9 cellular contexts compared by ENCODE assay signal in genomic region chr6:42727627-42728026, GRCh38. TPM values are rescaled to one million over a fixed set of nuclear protein-coding genes. Genes with fewer than 3 reads are reported as not detected.
DNase-seq lines count a peak whose midpoint lies in the region; ATAC-seq, FAIRE-seq and TF ChIP-seq lines count a peak whose summit lies in the region.
"Had no signal": no experiment of that assay in that cellular context is flagged by ENCODE, and none has a peak within 500 bp of the region (broad histone marks: within the 10 kb centered on the region; RNA-seq: fewer than 3 reads in every experiment).

No MANE protein-coding gene starts in this region.

- peak overlapping the region; percentile 99 for H4K5ac ChIP-seq in IMR-90 (ENCODE audit: low read depth, low read length)

- H4K20me1 ChIP-seq in IMR-90 (ENCODE audit: insufficient read depth, low read length) (no peaks in the 10 kb centered on the region), keratinocyte (ENCODE audit: control insufficient read depth, extremely low read depth, insufficient read depth, low read length) (no peaks in the 10 kb centered on the region), neural progenitor cell (ENCODE audit: low read depth) (no peaks in the 10 kb centered on the region)

- H3K4me2 ChIP-seq in IMR-90 (ENCODE audit: low read depth, low read length) (peak overlapping the region; percentile 90), keratinocyte (ENCODE audit: control insufficient read depth, extremely low read depth, insufficient read depth, low read depth, low read length) (peak overlapping the region; percentile 100), neural progenitor cell (no peak overlapping the region)
- H3K4me2 ChIP-seq: hepatocyte had no signal

- no peak for FAIRE-seq in keratinocyte (lab: Jason Lieb, UNC)
- FAIRE-seq: pancreas had no signal

- no peak for TF ChIP-seq RAD21 in IMR-90 (IDR thresholded peaks at IDR 0.05; ENCODE audit: low read length)

- 20% methylated on average over 3 of the region's 22 CpGs; no CpG with 5 or more reads in 1 of the 2 experiments for WGBS in IMR-90 (ENCODE audit: extremely low coverage in 2 of 2, insufficient read length in 1 of 2), 2 experiments
- 67 to 90% (median 70%) methylated on average over 18 to 22 of the region's 22 CpGs for WGBS in adrenal gland, 4 donors
- 66 to 79% (median 67%) methylated on average over 18 to 22 of the region's 22 CpGs for WGBS in stomach, 5 donors

- TF ChIP-seq EP300 in stomach (IDR thresholded peaks at IDR 0.05), result no peak

- H2BK120ac ChIP-seq in IMR-90 (ENCODE audit: low read depth, low read length), result peak overlapping the region; percentile 94

- H3K27me3 Mint-ChIP-seq in progenitor cell of endocrine pancreas, result no peaks in the 10 kb centered on the region
- H3K27me3 Mint-ChIP-seq in neural progenitor cell (ENCODE audit: insufficient read depth, low read depth), result peaks cover 5% of the 10 kb centered on the region

- H3K36me3 Mint-ChIP-seq in progenitor cell of endocrine pancreas (ENCODE audit: insufficient read depth), result no peaks in the 10 kb centered on the region
- no peaks in the 10 kb centered on the region for H3K36me3 Mint-ChIP-seq in neural progenitor cell

- peaks cover 0 to 9% of the 10 kb centered on the region in 2 experiments; a peak in 2 of 4 replicates for H3K79me1 ChIP-seq in IMR-90 (ENCODE audit: low read depth in 1 of 2, low read length in 2 of 2)

- H3K9me3 ChIP-seq in IMR-90 (ENCODE audit: control insufficient read depth, insufficient read depth, low read length) (no peaks in the 10 kb centered on the region), adrenal gland (replicated peaks in 1 of 3) (no peaks in the 10 kb centered on the region), keratinocyte (ENCODE audit: control insufficient read depth, low read depth, low read length) (no peaks in the 10 kb centered on the region), stomach (no peaks in the 10 kb centered on the region), neural progenitor cell (ENCODE audit: low read depth) (no peaks in the 10 kb centered on the region)
- H3K9me3 ChIP-seq: pancreas had no signal

- peak overlapping the region; percentile 97 for H3K14ac ChIP-seq in IMR-90 (replicated peaks; ENCODE audit: low read depth, low read length)

- TF ChIP-seq POLR2A in IMR-90 (IDR thresholded peaks at IDR 0.05; ENCODE audit: low read depth, low read length) (no peak), adrenal gland (IDR thresholded peaks at IDR 0.05) (no peak), stomach (IDR thresholded peaks at IDR 0.05) (no peak)

- H3K27ac ChIP-seq in IMR-90 (ENCODE audit: insufficient read depth, low read length) (peak overlapping the region; percentile 92), adrenal gland (peak overlapping the region in 3 of 5 donors; percentile 56 to 76 (median 65)), keratinocyte (ENCODE audit: control insufficient read depth, insufficient read depth, low read length) (no peak overlapping the region), stomach (peak overlapping the region; percentile 69 to 89 (median 88)), neural progenitor cell (no peak overlapping the region)
- H3K27ac ChIP-seq: hepatocyte had no signal

- H2AK9ac ChIP-seq in IMR-90 (replicated peaks; ENCODE audit: low read depth, low read length, poor library complexity), result peak overlapping the region; percentile 86

- H2AFZ ChIP-seq in IMR-90 (replicated peaks; ENCODE audit: low read length, poor library complexity) (peak overlapping the region; percentile 93), keratinocyte (ENCODE audit: control insufficient read depth, low read length) (peak overlapping the region; percentile 100), neural progenitor cell (replicated peaks) (no peak overlapping the region)
- H2AFZ ChIP-seq: hepatocyte had no signal

- H3K4me3 Mint-ChIP-seq in progenitor cell of endocrine pancreas (ENCODE audit: low read depth), result no peak overlapping the region
- no peak overlapping the region for H3K4me3 Mint-ChIP-seq in neural progenitor cell

- H3F3A ChIP-seq in neural progenitor cell (ENCODE audit: low read depth), result no peaks in the 10 kb centered on the region

- H3K27me3 ChIP-seq in IMR-90 (ENCODE audit: control insufficient read depth, insufficient read depth, low read length) (no peaks in the 10 kb centered on the region), adrenal gland (no peaks in the 10 kb centered on the region), keratinocyte (ENCODE audit: control insufficient read depth, extremely low read depth, insufficient read depth, low read length) (no peaks in the 10 kb centered on the region), stomach (no peaks in the 10 kb centered on the region), neural progenitor cell (no peaks in the 10 kb centered on the region)
- H3K27me3 ChIP-seq: hepatocyte, pancreas had no signal

- H3K9ac ChIP-seq in IMR-90 (ENCODE audit: low read depth, low read length) (peak overlapping the region; percentile 82), keratinocyte (ENCODE audit: control insufficient read depth, extremely low read depth, insufficient read depth, low read length) (no peak overlapping the region), neural progenitor cell (no peak overlapping the region)

- peak overlapping the region; percentile 71; the same call in 1 of the 2 replicates for H2AK5ac ChIP-seq in IMR-90 (ENCODE audit: low read depth, low read length)

- H3K4me1 Mint-ChIP-seq in progenitor cell of endocrine pancreas (ENCODE audit: low read depth) (no peaks in the 10 kb centered on the region), neural progenitor cell (peaks cover 2% of the 10 kb centered on the region)

- H3K4me3 ChIP-seq in IMR-90 (ENCODE audit: insufficient read depth, low read depth, low read length), result peak overlapping the region; percentile 43
- H3K4me3 ChIP-seq in adrenal gland, result no peak overlapping the region
- no peak overlapping the region for H3K4me3 ChIP-seq in keratinocyte (ENCODE audit: control insufficient read depth in 2 of 3, extremely low read depth in 1 of 3, insufficient read depth in 2 of 3, low read depth in 1 of 3, low read length in 3 of 3)
- H3K4me3 ChIP-seq in stomach, result peak overlapping the region; percentile 54 to 61 (median 60)
- no peak overlapping the region for H3K4me3 ChIP-seq in neural progenitor cell
- H3K4me3 ChIP-seq: hepatocyte had no signal

- no TSS peak for BruUV-seq in IMR-90 (replicated peaks; lab: Mats Ljungman, UMichigan)

- H3K27ac Mint-ChIP-seq in progenitor cell of endocrine pancreas (no peak overlapping the region), neural progenitor cell (no peak overlapping the region)

- in situ Hi-C loops in IMR-90 (cut with MboI; ENCODE audit: low sequenced_read_pairs), result no loop called here

- no peak overlapping the region for H3K56ac ChIP-seq in IMR-90 (ENCODE audit: extremely low read depth, insufficient read depth, low read length)

- peaks cover 9% of the 10 kb centered on the region for H3K4me1 ChIP-seq in IMR-90 (ENCODE audit: control insufficient read depth, insufficient read depth, low read length)
- peaks cover 7 to 19% of the 10 kb centered on the region in 2 donors for H3K4me1 ChIP-seq in adrenal gland (replicated peaks in 1 of 2)
- H3K4me1 ChIP-seq in keratinocyte (ENCODE audit: control insufficient read depth, extremely low read depth, insufficient read depth, low read length), result peaks cover 12% of the 10 kb centered on the region
- H3K4me1 ChIP-seq in stomach, result peaks cover 5 to 20% (median 8%) of the 10 kb centered on the region in 4 donors
- H3K4me1 ChIP-seq in neural progenitor cell, result no peaks in the 10 kb centered on the region
- H3K4me1 ChIP-seq: pancreas had no signal

- peaks cover 6% of the 10 kb centered on the region; the same call in 1 of the 2 replicates for H3K9me1 ChIP-seq in IMR-90 (ENCODE audit: insufficient read depth, low read length)
- H3K9me1 ChIP-seq in keratinocyte (ENCODE audit: control insufficient read depth, extremely low read depth, insufficient read depth, low read length), result no peaks in the 10 kb centered on the region

- dilution Hi-C loops in IMR-90 (cut with HindIII; ENCODE audit: low sequenced_read_pairs, unreplicated experiment) (no loop called here), keratinocyte (cut with MboI; ENCODE audit: extremely low pct_ligation_motif_present, low sequenced_read_pairs) (no loop called here)

- DNase-seq in IMR-90 (no peak), adrenal gland (peak in 1 of 7 donors; percentile 19), keratinocyte (ENCODE audit: low read depth, low spot score) (no peak), stomach (no peak), NCI-H2171 treated with DMSO at 0.1 percent for 48 hours (lab: John Stamatoyannopoulos, UW) (no peak), progenitor cell of endocrine pancreas (ENCODE audit: low spot score, unreplicated experiment) (no peak), neural progenitor cell (ENCODE audit: low spot score) (no peak)

- H3K18ac ChIP-seq in IMR-90 (ENCODE audit: low read depth, low read length), result peak overlapping the region; percentile 97

- peak overlapping the region; percentile 83 for H4K91ac ChIP-seq in IMR-90 (ENCODE audit: insufficient read depth, low read depth, low read length)

- H2BK20ac ChIP-seq in IMR-90 (ENCODE audit: low read depth, low read length), result peak overlapping the region; percentile 66

- H4K8ac ChIP-seq in IMR-90 (ENCODE audit: low read depth in 2 of 2, low read length in 2 of 2), result peak overlapping the region; percentile 68 to 99

- intact Hi-C loops in IMR-90 (cut with micrococcal nuclease) (loop anchor here (2.0 kb wide), 1 partner anchor 55 kb away; the partner anchor contains the start of gene BICRAL), adrenal gland (cut with DNase I) (loop anchor here in 1 of 2 donors (5.0 kb wide), 2 partner anchors 60 to 150 kb away; partner anchors contain the start of gene RPL7L1), stomach (cut with DNase I; ENCODE audit: low total_unique reads) (loop anchor here (10.0 kb wide), 1 partner anchor 63 kb away; no protein-coding TSS in a partner anchor)

- H3K4ac ChIP-seq in IMR-90 (ENCODE audit: low read depth, low read length), result peak overlapping the region; percentile 86

- TF ChIP-seq CTCF in IMR-90 (conservative IDR thresholded peaks at IDR 0.05; ENCODE audit: low read depth, low read length) (no peak), adrenal gland (IDR thresholded peaks at IDR 0.05) (no peak), keratinocyte (optimal IDR thresholded peaks at IDR 0.05 in 1 of 3, IDR thresholded peaks at IDR 0.05 in 1 of 3, conservative IDR thresholded peaks at IDR 0.05 in 1 of 3; ENCODE audit: extremely low read depth in 1 of 3, insufficient read depth in 2 of 3, low read length in 3 of 3) (no peak), stomach (IDR thresholded peaks at IDR 0.05) (no peak), progenitor cell of endocrine pancreas (IDR thresholded peaks at IDR 0.05; ENCODE audit: unreplicated experiment) (no peak), neural progenitor cell (IDR thresholded peaks at IDR 0.05) (no peak)

- CTCF ChIA-PET in IMR-90 (lab: Yijun Ruan, JAX), result interaction anchor here (0.6 to 2.3 kb wide), 2 partner anchors 76 to 146 kb away, joined by 3 to 9 read pairs; no protein-coding TSS in a partner anchor

- peak overlapping the region; percentile 87 for H2BK5ac ChIP-seq in IMR-90 (ENCODE audit: low read depth, low read length, poor library complexity, severe bottlenecking)

- no peaks in the 10 kb centered on the region for H3K79me2 ChIP-seq in keratinocyte (ENCODE audit: control insufficient read depth, insufficient read depth, low read length)
- no peaks in the 10 kb centered on the region for H3K79me2 ChIP-seq in neural progenitor cell (ENCODE audit: low read depth)
- H3K79me2 ChIP-seq: hepatocyte had no signal

- H3K36me3 ChIP-seq in IMR-90 (ENCODE audit: control insufficient read depth, insufficient read depth, low read length), result no peaks in the 10 kb centered on the region
- H3K36me3 ChIP-seq in adrenal gland (replicated peaks in 1 of 2), result no peaks in the 10 kb centered on the region
- no peaks in the 10 kb centered on the region for H3K36me3 ChIP-seq in keratinocyte (ENCODE audit: control insufficient read depth in 2 of 2, extremely low read depth in 1 of 2, insufficient read depth in 2 of 2, low read length in 2 of 2)
- H3K36me3 ChIP-seq in stomach, result peaks cover 0 to 1% (median under 1%) of the 10 kb centered on the region in 4 donors
- H3K36me3 ChIP-seq in neural progenitor cell, result no peaks in the 10 kb centered on the region
- H3K36me3 ChIP-seq: pancreas had no signal

- peak; percentile 26 for ATAC-seq in IMR-90 (ENCODE audit: low read depth)

- H3K9me3 Mint-ChIP-seq in progenitor cell of endocrine pancreas (ENCODE audit: low read depth) (no peaks in the 10 kb centered on the region), neural progenitor cell (no peaks in the 10 kb centered on the region)

- H3K23ac ChIP-seq in IMR-90 (ENCODE audit: low read depth, low read length), result peak overlapping the region; percentile 98

- POLR2A ChIA-PET in IMR-90 (lab: Charles Lee; ENCODE audit: unreplicated experiment), result interaction anchor here (0.6 kb wide), 1 partner anchor 55 kb away, joined by 3 read pairs; no protein-coding TSS in a partner anchor

- peak overlapping the region; percentile 93; the same call in 1 of the 3 replicates for H2BK15ac ChIP-seq in IMR-90 (ENCODE audit: low read depth, low read length)

RNA-seq across cellular contexts. Expression of gene PRPH2, which starts 5.2 kb away (rescaled TPM):
- 0.83 and 1.1 TPM in 2 replicates for total RNA-seq in IMR-90 (2012; rRNA removed)
- 0.90 and 1.0 TPM in 2 replicates for polyA plus RNA-seq in IMR-90 (2012; rRNA removed)
- 0.52 and 0.59 TPM in 2 replicates for polyA plus RNA-seq in IMR-90 (2012; cell fraction: cytosol; rRNA removed)
- polyA plus RNA-seq in IMR-90 (2012; cell fraction: nucleus; rRNA removed; ENCODE audit: low replicate concordance), result 1.2 and 1.9 TPM in 2 replicates
- 1 to 10 TPM in 4 of 8 donors, under 1 TPM in 3, not detected in 1; 0.48 to 2.5 (median 1.3) TPM for total RNA-seq in adrenal gland
- polyA plus RNA-seq in adrenal gland, result under 1 TPM; 0.47 to 0.97 (median 0.84) TPM
- 0.01 to 0.05 TPM in 2 of 3 replicates, not detected in the other for polyA plus RNA-seq in keratinocyte
- polyA plus RNA-seq in keratinocyte (2011; ENCODE audit: low read depth), result not detected
- polyA plus RNA-seq in keratinocyte (2011; cell fraction: cytosol; rRNA removed), result 0.03 TPM in 1 of 2 replicates, not detected in the other
- not detected in 2 replicates for polyA plus RNA-seq in keratinocyte (2011; cell fraction: nucleus; rRNA removed)
- polyA plus RNA-seq in keratinocyte (2012; ENCODE audit: low replicate concordance), result 0.08 TPM in 1 of 2 replicates, not detected in the other
- polyA minus RNA-seq in keratinocyte, result not detected in 3 replicates
- not detected for polyA minus RNA-seq in keratinocyte (2011; cell fraction: cytosol; rRNA and poly(A)+ RNA removed)
- polyA minus RNA-seq in keratinocyte (2011; cell fraction: nucleus; rRNA and poly(A)+ RNA removed), result not detected in 2 replicates
- 1 to 10 TPM in 2 of 5 donors, under 1 TPM in 1, not detected in 2; 0.43 to 4.0 (median 1.2) TPM for total RNA-seq in stomach
- under 1 TPM; 0.38 to 0.92 (median 0.75) TPM for polyA plus RNA-seq in stomach
- 0.13 TPM in 1 of 2 replicates, not detected in the other for total RNA-seq in progenitor cell of endocrine pancreas
- 0.06 TPM in 1 of 2 replicates, not detected in the other for total RNA-seq in neural progenitor cell (ENCODE audit: low replicate concordance)
- total RNA-seq: hepatocyte had no signal
- polyA plus RNA-seq: hepatocyte had no signal

RNA-seq across cellular contexts. Expression of gene TBCC, which starts 18.3 kb away (rescaled TPM):
- 32.6 and 33.9 TPM in 2 replicates for total RNA-seq in IMR-90 (2012; rRNA removed)
- 20.2 and 23.0 TPM in 2 replicates for polyA plus RNA-seq in IMR-90 (2012; rRNA removed)
- 15.0 and 20.0 TPM in 2 replicates for polyA plus RNA-seq in IMR-90 (2012; cell fraction: cytosol; rRNA removed)
- polyA plus RNA-seq in IMR-90 (2012; cell fraction: nucleus; rRNA removed; ENCODE audit: low replicate concordance), result 8.4 and 10.7 TPM in 2 replicates
- 10 to 100 TPM; 19.5 to 44.8 (median 28.0) TPM for total RNA-seq in adrenal gland
- polyA plus RNA-seq in adrenal gland, result 10 to 100 TPM; 15.7 to 33.1 (median 29.9) TPM
- polyA plus RNA-seq in keratinocyte, result 14.1 to 18.8 TPM (median 16.7 TPM) in 3 replicates
- 7.7 TPM for polyA plus RNA-seq in keratinocyte (2011; ENCODE audit: low read depth)
- polyA plus RNA-seq in keratinocyte (2011; cell fraction: cytosol; rRNA removed), result 12.2 and 12.8 TPM in 2 replicates
- polyA plus RNA-seq in keratinocyte (2011; cell fraction: nucleus; rRNA removed), result 21.2 and 24.7 TPM in 2 replicates
- 11.4 and 16.6 TPM in 2 replicates for polyA plus RNA-seq in keratinocyte (2012; ENCODE audit: low replicate concordance)
- 7.4 to 15.6 TPM (median 7.6 TPM) in 3 replicates for polyA minus RNA-seq in keratinocyte
- 12.5 TPM for polyA minus RNA-seq in keratinocyte (2011; cell fraction: cytosol; rRNA and poly(A)+ RNA removed)
- 6.9 and 8.9 TPM in 2 replicates for polyA minus RNA-seq in keratinocyte (2011; cell fraction: nucleus; rRNA and poly(A)+ RNA removed)
- total RNA-seq in stomach, result 10 to 100 TPM; 14.2 to 33.0 (median 15.2) TPM
- polyA plus RNA-seq in stomach, result 10 to 100 TPM; 16.9 to 24.6 (median 19.6) TPM
- 26.8 and 28.4 TPM in 2 replicates for total RNA-seq in progenitor cell of endocrine pancreas
- total RNA-seq in neural progenitor cell (ENCODE audit: low replicate concordance), result 40.1 and 40.4 TPM in 2 replicates

RNA-seq across cellular contexts. Expression of gene BICRAL, which starts 54.2 kb away (rescaled TPM):
- total RNA-seq in IMR-90 (2012; rRNA removed), result 4.7 and 6.1 TPM in 2 replicates
- polyA plus RNA-seq in IMR-90 (2012; rRNA removed), result 3.9 and 4.0 TPM in 2 replicates
- 1.3 and 1.7 TPM in 2 replicates for polyA plus RNA-seq in IMR-90 (2012; cell fraction: cytosol; rRNA removed)
- 3.4 and 9.8 TPM in 2 replicates for polyA plus RNA-seq in IMR-90 (2012; cell fraction: nucleus; rRNA removed; ENCODE audit: low replicate concordance)
- total RNA-seq in adrenal gland, result 10 to 100 TPM in 4 of 8 donors, 1 to 10 TPM in 4; 7.6 to 16.1 (median 10.6) TPM
- polyA plus RNA-seq in adrenal gland, result 1 to 10 TPM; 2.8 to 8.7 (median 4.1) TPM
- 4.2 to 6.5 TPM (median 5.0 TPM) in 3 replicates for polyA plus RNA-seq in keratinocyte
- 1.4 TPM for polyA plus RNA-seq in keratinocyte (2011; ENCODE audit: low read depth)
- polyA plus RNA-seq in keratinocyte (2011; cell fraction: cytosol; rRNA removed), result 3.3 and 5.7 TPM in 2 replicates
- polyA plus RNA-seq in keratinocyte (2011; cell fraction: nucleus; rRNA removed), result 8.0 and 8.2 TPM in 2 replicates
- polyA plus RNA-seq in keratinocyte (2012; ENCODE audit: low replicate concordance), result 3.0 and 3.6 TPM in 2 replicates
- 5.6 to 13.1 TPM (median 10.2 TPM) in 3 replicates for polyA minus RNA-seq in keratinocyte
- 5.4 TPM for polyA minus RNA-seq in keratinocyte (2011; cell fraction: cytosol; rRNA and poly(A)+ RNA removed)
- 6.0 and 10.6 TPM in 2 replicates for polyA minus RNA-seq in keratinocyte (2011; cell fraction: nucleus; rRNA and poly(A)+ RNA removed)
- total RNA-seq in stomach, result 10 to 100 TPM in 3 of 5 donors, 1 to 10 TPM in 2; 2.9 to 23.2 (median 11.1) TPM
- polyA plus RNA-seq in stomach, result 1 to 10 TPM; 2.8 to 4.7 (median 3.1) TPM
- total RNA-seq in progenitor cell of endocrine pancreas, result 13.2 and 14.4 TPM in 2 replicates
- total RNA-seq in neural progenitor cell (ENCODE audit: low replicate concordance), result 8.6 TPM in 2 replicates

Comparison
In these comparisons a context has a peak if more than half of its experiments do, and no peak if none do; other contexts are left out.
1. H3K27ac ChIP-seq: peak in IMR-90 (single experiment), adrenal gland (3 of 5) and stomach (5 of 5); none in keratinocyte (single experiment) and neural progenitor cell (single experiment).
2. H3K4me3 ChIP-seq: peak in IMR-90 (single experiment) and stomach (4 of 4); none in adrenal gland (0 of 4), keratinocyte (0 of 3) and neural progenitor cell (single experiment).